Comparison of ENCODE assay signal across 27 cellular contexts in the genomic region with DNA sequence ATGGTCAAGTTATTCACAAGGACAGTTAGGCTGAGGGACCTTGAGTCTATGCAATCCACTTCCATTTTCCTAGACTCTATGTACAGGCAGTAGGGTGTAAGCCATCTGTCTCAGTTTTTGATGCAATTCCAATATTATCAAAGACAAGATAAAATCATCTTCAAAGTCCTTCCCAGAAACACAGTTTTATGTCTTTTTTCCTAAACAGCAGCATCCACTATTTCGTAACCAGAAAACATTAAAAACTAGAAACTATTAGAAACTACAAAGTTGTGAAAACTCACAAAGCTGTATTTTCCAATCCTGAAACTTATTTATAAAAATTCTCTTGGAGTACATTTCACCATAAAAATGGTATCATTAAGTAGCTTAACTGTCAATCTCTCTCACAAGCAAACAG.
"Had no signal": no experiment of that assay in that cellular context is flagged by ENCODE, and none has a peak within 500 bp of the region (broad histone marks: within the 10 kb centered on the region; RNA-seq: fewer than 3 reads in every experiment).

No MANE protein-coding gene starts in this region.

- H3K27ac Mint-ChIP-seq: activated CD4-positive, alpha-beta memory T cell treated with anti-CD3 and anti-CD28 coated beads for 36 hours; activated CD4-positive, alpha-beta T cell treated with anti-CD3 and anti-CD28 coated beads for 36 hours; activated CD4-positive, alpha-beta T cell treated with anti-CD3 and anti-CD28 coated beads, Interleukin-2, amount 10 ng/mL, durations not matched to agents 24 days and 14 days; activated CD8-positive, alpha-beta memory T cell treated with anti-CD3 and anti-CD28 coated beads, Interleukin-2, amount 10 ng/mL, durations not matched to agents 7 days and 5 days; activated CD8-positive, alpha-beta T cell treated with anti-CD3 and anti-CD28 coated beads, Interleukin-2, amount 10 ng/mL, durations not matched to agents 7 days and 5 days; activated naive CD8-positive, alpha-beta T cell; activated T-helper 17 cell treated with anti-CD3 and anti-CD28 coated beads, Interleukin-2, amount 50 U/mL, for 72 hours had no signal

- H3K27me3 Mint-ChIP-seq: activated CD4-positive, alpha-beta memory T cell treated with anti-CD3 and anti-CD28 coated beads for 36 hours; activated CD4-positive, alpha-beta T cell treated with anti-CD3 and anti-CD28 coated beads for 36 hours; activated CD4-positive, alpha-beta T cell treated with anti-CD3 and anti-CD28 coated beads, Interleukin-2, amount 10 ng/mL, durations not matched to agents 24 days and 14 days; activated CD8-positive, alpha-beta memory T cell treated with anti-CD3 and anti-CD28 coated beads, Interleukin-2, amount 10 ng/mL, durations not matched to agents 7 days and 5 days; activated naive CD8-positive, alpha-beta T cell; activated T-helper 17 cell treated with anti-CD3 and anti-CD28 coated beads, Interleukin-2, amount 50 U/mL, for 72 hours had no signal

- H3K4me1 Mint-ChIP-seq: activated T-helper 17 cell treated with anti-CD3 and anti-CD28 coated beads, Interleukin-2, amount 50 U/mL, for 72 hours had no signal

- H3K4me3 ChIP-seq: esophagus squamous epithelium, gastroesophageal sphincter had no signal

- H3K27me3 ChIP-seq: brain microvascular endothelial cell, esophagus squamous epithelium, gastroesophageal sphincter had no signal

- H3K27ac ChIP-seq: brain microvascular endothelial cell, epithelial cell of prostate, esophagus squamous epithelium, gastroesophageal sphincter had no signal

- H3K36me3 ChIP-seq: brain microvascular endothelial cell had no signal

- ATAC-seq: activated CD4-positive, alpha-beta T cell treated with anti-CD3 and anti-CD28 coated beads for 36 hours; activated CD8-positive, alpha-beta memory T cell treated with anti-CD3 and anti-CD28 coated beads, Interleukin-2, amount 10 ng/mL, durations not matched to agents 7 days and 5 days; activated CD8-positive, alpha-beta T cell treated with anti-CD3 and anti-CD28 coated beads, Interleukin-2, amount 10 ng/mL, durations not matched to agents 7 days and 5 days; activated T-cell treated with anti-CD3 and anti-CD28 coated beads, Interleukin-2, amount 50 U/mL, for 4 hours; activated T-helper 17 cell treated with anti-CD3 and anti-CD28 coated beads, Interleukin-2, amount 50 U/mL, for 72 hours; gastroesophageal sphincter had no signal

- H3K9me3 Mint-ChIP-seq: activated CD4-positive, alpha-beta T cell treated with anti-CD3 and anti-CD28 coated beads, Interleukin-2, amount 10 ng/mL, durations not matched to agents 24 days and 14 days; activated T-helper 17 cell treated with anti-CD3 and anti-CD28 coated beads, Interleukin-2, amount 50 U/mL, for 72 hours had no signal

- H3K9me3 ChIP-seq: esophagus squamous epithelium had no signal

- H3K4me3 Mint-ChIP-seq: activated CD4-positive, alpha-beta memory T cell treated with anti-CD3 and anti-CD28 coated beads for 36 hours; activated CD4-positive, alpha-beta T cell treated with anti-CD3 and anti-CD28 coated beads for 36 hours; activated CD4-positive, alpha-beta T cell treated with anti-CD3 and anti-CD28 coated beads, Interleukin-2, amount 10 ng/mL, durations not matched to agents 24 days and 14 days; activated CD8-positive, alpha-beta memory T cell treated with anti-CD3 and anti-CD28 coated beads, Interleukin-2, amount 10 ng/mL, durations not matched to agents 7 days and 5 days; activated CD8-positive, alpha-beta T cell treated with anti-CD3 and anti-CD28 coated beads, Interleukin-2, amount 10 ng/mL, durations not matched to agents 7 days and 5 days; activated naive CD8-positive, alpha-beta T cell; activated T-cell treated with anti-CD3 and anti-CD28 coated beads, Interleukin-2, amount 50 U/mL, for 4 hours; activated T-helper 17 cell treated with anti-CD3 and anti-CD28 coated beads, Interleukin-2, amount 50 U/mL, for 72 hours had no signal

- DNase-seq: activated CD4-positive, alpha-beta memory T cell treated with anti-CD3 and anti-CD28 coated beads for 36 hours; activated CD4-positive, alpha-beta T cell treated with anti-CD3 and anti-CD28 coated beads for 36 hours; activated CD4-positive, alpha-beta T cell treated with anti-CD3 and anti-CD28 coated beads, Interleukin-2, amount 10 ng/mL, durations not matched to agents 24 days and 14 days; activated CD4-positive, CD25-positive, alpha-beta regulatory T cell; activated CD4-positive, CD25-positive, alpha-beta regulatory T cell treated with anti-CD3 and anti-CD28 coated beads, Interleukin-2, amount 50 U/mL, for 72 hours; activated CD8-positive, alpha-beta memory T cell treated with anti-CD3 and anti-CD28 coated beads, Interleukin-2, amount 10 ng/mL, durations not matched to agents 7 days and 5 days; activated CD8-positive, alpha-beta memory T cell treated with anti-CD3 and anti-CD28 coated beads, Interleukin-2, amount 50 U/mL, for 4 hours; activated CD8-positive, alpha-beta T cell treated with anti-CD3 and anti-CD28 coated beads, Interleukin-2, amount 10 ng/mL, durations not matched to agents 7 days and 5 days; activated effector memory CD4-positive, alpha-beta T cell treated with Interleukin-2 at 50 U/mL for 16 hours; activated gamma-delta T cell treated with Interleukin-2 at 50 U/mL for 16 hours; activated naive CD4-positive, alpha-beta T cell treated with anti-CD3 and anti-CD28 coated beads, Interleukin-2, amount 50 U/mL, for 16 hours; activated naive CD4-positive, alpha-beta T cell treated with Interleukin-2 at 50 U/mL for 16 hours; activated T-cell treated with anti-CD3 and anti-CD28 coated beads, Interleukin-2, amount 50 U/mL, for 4 hours; amniotic stem cell; anterior cingulate cortex; brain microvascular endothelial cell; caudate nucleus; cortex of kidney; dermis blood vessel endothelial cell; effector CD4-positive, alpha-beta T cell; esophagus squamous epithelium; foreskin melanocyte; T-helper 2 cell had no signal
